Comparison of ENCODE assay signal across 22 cellular contexts in the genomic region with DNA sequence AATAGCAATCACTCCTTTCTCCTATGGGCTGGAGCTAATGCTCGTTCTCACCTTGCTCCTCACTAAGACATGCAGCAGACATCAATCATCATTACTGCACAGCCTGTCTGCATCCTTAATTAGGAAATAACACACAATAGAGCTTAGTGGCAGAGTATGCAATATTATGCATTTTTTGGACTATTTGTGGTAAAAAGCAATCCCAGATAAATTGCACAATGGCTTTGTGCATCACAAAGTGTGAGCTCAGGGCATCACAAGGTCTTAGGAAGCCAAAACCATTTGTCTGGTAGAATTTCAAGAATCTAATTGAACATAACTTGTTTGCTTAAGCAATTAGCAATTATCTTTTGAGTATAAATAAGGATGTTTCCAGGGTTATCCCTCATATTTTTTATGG. TPM values are rescaled to one million over a fixed set of nuclear protein-coding genes. Genes with fewer than 3 reads are reported as not detected.
A peak's percentile ranks its signal among the peaks of the same experiment; 100 is the strongest.
DNase-seq lines count a peak whose midpoint lies in the region; ATAC-seq, FAIRE-seq and TF ChIP-seq lines count a peak whose summit lies in the region.
"Had no signal": no experiment of that assay in that cellular context is flagged by ENCODE, and none has a peak within 500 bp of the region (broad histone marks: within the 10 kb centered on the region; RNA-seq: fewer than 3 reads in every experiment).

No MANE protein-coding gene starts in this region.

- no peak overlapping the region for H2BK120ac ChIP-seq in IMR-90 (ENCODE audit: low read depth, low read length)

- no peak overlapping the region for H3K18ac ChIP-seq in IMR-90 (ENCODE audit: low read depth, low read length)

- no peak overlapping the region for H3K14ac ChIP-seq in IMR-90 (replicated peaks; ENCODE audit: low read depth, low read length)

- BruUV-seq in IMR-90 (replicated peaks; lab: Mats Ljungman, UMichigan): no TSS peak

- H2BK15ac ChIP-seq in IMR-90 (ENCODE audit: low read depth, low read length): no peak overlapping the region

- no peak overlapping the region for H3K4me2 ChIP-seq in IMR-90 (ENCODE audit: low read depth, low read length)
- H3K4me2 ChIP-seq: A549 had no signal

- ATAC-seq in IMR-90 (ENCODE audit: low read depth) (no peak), HG02981 (IDR thresholded peaks at IDR 0.05; ENCODE audit: unreplicated experiment) (no peak), HG03095 (IDR thresholded peaks at IDR 0.05; ENCODE audit: unreplicated experiment) (no peak)
- ATAC-seq: A549 had no signal

- H4K5ac ChIP-seq in IMR-90 (ENCODE audit: low read depth, low read length): no peak overlapping the region

- no peaks in the 10 kb centered on the region for H3K9me3 ChIP-seq in IMR-90 (ENCODE audit: control insufficient read depth, insufficient read depth, low read length)
- H3K9me3 ChIP-seq: A549 had no signal

- no CpG with 5 or more reads among the region's 1 CpG for WGBS in IMR-90 (ENCODE audit: extremely low coverage in 2 of 2, insufficient read length in 1 of 2), 2 experiments

- H2BK20ac ChIP-seq in IMR-90 (ENCODE audit: low read depth, low read length): no peak overlapping the region

- no peaks in the 10 kb centered on the region for H3K79me1 ChIP-seq in IMR-90 (ENCODE audit: low read depth in 1 of 2, low read length in 2 of 2)

- peak; percentile 68 for DNase-seq in AG20443 (ENCODE audit: low spot score)
- no peak for DNase-seq in IMR-90
- DNase-seq in bronchial epithelial cell (ENCODE audit: low read depth): no peak
- peak; percentile 47 for DNase-seq in fibroblast of villous mesenchyme (ENCODE audit: low read depth)
- no peak for DNase-seq in hypothalamus (lab: John Stamatoyannopoulos, UW)
- no peak for DNase-seq in activated CD4-positive, alpha-beta T cell treated with anti-CD3 and anti-CD28 coated beads for 4 hours
- DNase-seq: GF-D8; HFFc6; NCI-H1436; NCI-H1930; NCI-H345; NCI-H524 treated with DMSO at 0.1 percent for 48 hours; NK-92 treated with Interleukin-12 subunit alpha and Interleukin-12 subunit beta, amount 100 ng/mL, for 24 hours; OCI-M1; Right ventricle myocardium superior; SW 1271 had no signal

- H3K27me3 ChIP-seq in IMR-90 (ENCODE audit: control insufficient read depth, insufficient read depth, low read length) (no peaks in the 10 kb centered on the region), bronchial epithelial cell (ENCODE audit: control insufficient read depth, insufficient read depth, low read length) (no peaks in the 10 kb centered on the region)

- H3K4me1 ChIP-seq in IMR-90 (ENCODE audit: control insufficient read depth, insufficient read depth, low read length): no peaks in the 10 kb centered on the region
- H3K4me1 ChIP-seq: A549 had no signal

- no peak overlapping the region for H2AK9ac ChIP-seq in IMR-90 (replicated peaks; ENCODE audit: low read depth, low read length, poor library complexity)

- H3K36me3 ChIP-seq in IMR-90 (ENCODE audit: control insufficient read depth, insufficient read depth, low read length) (no peaks in the 10 kb centered on the region), bronchial epithelial cell (ENCODE audit: control insufficient read depth, insufficient read depth, low read length) (no peaks in the 10 kb centered on the region)

- CTCF ChIA-PET in IMR-90 (lab: Yijun Ruan, JAX): no interaction called here

- H2AK5ac ChIP-seq in IMR-90 (ENCODE audit: low read depth, low read length): no peak overlapping the region

- H4K8ac ChIP-seq in IMR-90 (ENCODE audit: low read depth in 2 of 2, low read length in 2 of 2): no peak overlapping the region

- H3K9me1 ChIP-seq in IMR-90 (ENCODE audit: insufficient read depth, low read length): no peaks in the 10 kb centered on the region

- TF ChIP-seq RAD21 in IMR-90 (IDR thresholded peaks at IDR 0.05; ENCODE audit: low read length): no peak

- TF ChIP-seq POLR2A in IMR-90 (IDR thresholded peaks at IDR 0.05; ENCODE audit: low read depth, low read length): no peak

- no peak overlapping the region for H2BK5ac ChIP-seq in IMR-90 (ENCODE audit: low read depth, low read length, poor library complexity, severe bottlenecking)

- no peak overlapping the region for H2AFZ ChIP-seq in IMR-90 (replicated peaks; ENCODE audit: low read length, poor library complexity)

- TF ChIP-seq CTCF in IMR-90 (conservative IDR thresholded peaks at IDR 0.05; ENCODE audit: low read depth, low read length) (no peak), bronchial epithelial cell (IDR thresholded peaks at IDR 0.05; ENCODE audit: insufficient read depth, low read length, severe bottlenecking) (no peak), fibroblast of villous mesenchyme (IDR thresholded peaks at IDR 0.05; ENCODE audit: insufficient read depth, low read depth, low read length) (no peak)

- H3K9ac ChIP-seq in IMR-90 (ENCODE audit: low read depth, low read length): no peak overlapping the region

- no peak overlapping the region for H3K56ac ChIP-seq in IMR-90 (ENCODE audit: extremely low read depth, insufficient read depth, low read length)

- dilution Hi-C loops in IMR-90 (cut with HindIII; ENCODE audit: low sequenced_read_pairs, unreplicated experiment): no loop called here

- H3K27ac ChIP-seq in IMR-90 (ENCODE audit: insufficient read depth, low read length): no peak overlapping the region
- H3K27ac ChIP-seq: A549, HL-60 had no signal

- H4K91ac ChIP-seq in IMR-90 (ENCODE audit: insufficient read depth, low read depth, low read length): no peak overlapping the region

- H3K23ac ChIP-seq in IMR-90 (ENCODE audit: low read depth, low read length): no peak overlapping the region

- H4K20me1 ChIP-seq in IMR-90 (ENCODE audit: insufficient read depth, low read length): no peaks in the 10 kb centered on the region

- no peak overlapping the region for H3K4ac ChIP-seq in IMR-90 (ENCODE audit: low read depth, low read length)

- peak; percentile 55 for FAIRE-seq in bronchial epithelial cell (lab: Jason Lieb, UNC)
- FAIRE-seq: A549, GM12891, H54 had no signal

- POLR2A ChIA-PET in IMR-90 (lab: Charles Lee; ENCODE audit: unreplicated experiment): no interaction called here

- in situ Hi-C loops in IMR-90 (cut with MboI; ENCODE audit: low sequenced_read_pairs): no loop called here

- intact Hi-C loops in IMR-90 (cut with micrococcal nuclease): no loop called here

- H3K4me3 ChIP-seq in IMR-90 (ENCODE audit: insufficient read depth, low read depth, low read length): no peak overlapping the region
- H3K4me3 ChIP-seq in bronchial epithelial cell (ENCODE audit: low read depth, low read length): no peak overlapping the region
- no peak overlapping the region for H3K4me3 ChIP-seq in fibroblast of villous mesenchyme (ENCODE audit: low read depth, low read length)
- H3K4me3 ChIP-seq: A549 had no signal

TF ChIP-seq in IMR-90, 13 proteins besides CTCF, POLR2A, EP300 and RAD21:
- TF ChIP-seq RFX5 (IDR thresholded peaks at IDR 0.05; ENCODE audit: low read depth, low read length) (no peak), RCOR1 (IDR thresholded peaks at IDR 0.05; ENCODE audit: insufficient replicate concordance, low read length) (no peak), CEBPB (IDR thresholded peaks at IDR 0.05; ENCODE audit: low read depth, low read length) (peak; percentile 33; the same call in 1 of the 2 replicates)
- TF ChIP-seq, protein P1, sequence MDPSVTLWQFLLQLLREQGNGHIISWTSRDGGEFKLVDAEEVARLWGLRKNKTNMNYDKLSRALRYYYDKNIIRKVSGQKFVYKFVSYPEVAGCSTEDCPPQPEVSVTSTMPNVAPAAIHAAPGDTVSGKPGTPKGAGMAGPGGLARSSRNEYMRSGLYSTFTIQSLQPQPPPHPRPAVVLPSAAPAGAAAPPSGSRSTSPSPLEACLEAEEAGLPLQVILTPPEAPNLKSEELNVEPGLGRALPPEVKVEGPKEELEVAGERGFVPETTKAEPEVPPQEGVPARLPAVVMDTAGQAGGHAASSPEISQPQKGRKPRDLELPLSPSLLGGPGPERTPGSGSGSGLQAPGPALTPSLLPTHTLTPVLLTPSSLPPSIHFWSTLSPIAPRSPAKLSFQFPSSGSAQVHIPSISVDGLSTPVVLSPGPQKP (IDR thresholded peaks at IDR 0.05; ENCODE audit: borderline replicate concordance, low read depth, low read length): no peak

RNA-seq across cellular contexts. Expression of a gene that starts 32.7 kb away (rescaled TPM):
- total RNA-seq in IMR-90 (2012; rRNA removed) (13.1 and 15.1 TPM in 2 replicates), bronchial epithelial cell (15.3 and 19.5 TPM in 2 replicates), fibroblast of villous mesenchyme (13.2 and 19.4 TPM in 2 replicates)
- polyA plus RNA-seq in IMR-90 (2012; rRNA removed): 5.2 and 7.5 TPM in 2 replicates
- polyA plus RNA-seq in IMR-90 (2012; cell fraction: cytosol; rRNA removed): 3.1 and 5.5 TPM in 2 replicates
- 4.1 and 12.6 TPM in 2 replicates for polyA plus RNA-seq in IMR-90 (2012; cell fraction: nucleus; rRNA removed; ENCODE audit: low replicate concordance)

Comparison
In these comparisons a context has a peak if more than half of its experiments do, and no peak if none do; other contexts are left out.
1. DNase-seq: peak in AG20443 (single experiment) and fibroblast of villous mesenchyme (single experiment); none in IMR-90 (single experiment), bronchial epithelial cell (single experiment), hypothalamus (0 of 51) and activated CD4-positive, alpha-beta T cell treated with anti-CD3 and anti-CD28 coated beads for 4 hours (0 of 2).